19 cellular contexts compared by ENCODE assay signal in the genomic region with DNA sequence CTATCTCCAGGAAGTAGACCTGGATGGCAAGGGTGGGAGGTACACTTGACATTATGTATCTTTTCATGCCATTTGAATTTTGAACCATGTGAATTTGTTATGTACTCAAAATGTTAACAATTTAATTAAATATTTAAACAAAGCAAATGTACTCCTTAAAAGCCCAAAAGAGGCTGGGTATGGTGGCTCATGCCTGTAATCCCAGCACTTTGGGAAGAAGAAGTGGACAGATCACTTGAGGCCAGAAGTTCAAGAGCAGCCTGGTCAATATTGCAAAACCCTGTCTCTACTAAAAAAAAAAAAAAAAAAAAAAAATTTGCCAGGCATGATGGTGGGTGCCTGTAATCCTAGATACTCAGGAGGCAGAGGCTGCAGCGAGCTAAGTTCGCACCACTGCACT.
"Had no signal": no experiment of that assay in that cellular context is flagged by ENCODE, and none has a peak within 500 bp of the region (broad histone marks: within the 10 kb centered on the region; RNA-seq: fewer than 3 reads in every experiment).

No MANE protein-coding gene starts in this region.

- H3K27me3 Mint-ChIP-seq: activated CD4-positive, alpha-beta T cell treated with anti-CD3 and anti-CD28 coated beads, Interleukin-2, amount 10 ng/mL, durations not matched to agents 7 days and 5 days; activated CD8-positive, alpha-beta memory T cell treated with anti-CD3 and anti-CD28 coated beads, Interleukin-2, amount 10 ng/mL, durations not matched to agents 7 days and 5 days; activated CD8-positive, alpha-beta T cell treated with anti-CD3 and anti-CD28 coated beads for 36 hours; activated naive CD4-positive, alpha-beta T cell treated with anti-CD3 and anti-CD28 coated beads, Interleukin-2, amount 10 ng/mL, durations not matched to agents 7 days and 5 days; naive B cell had no signal

- H3K4me1 ChIP-seq: prostate gland had no signal

- H3K9me3 ChIP-seq: esophagus muscularis mucosa, gastrocnemius medialis, prostate gland had no signal

- H3K9me3 Mint-ChIP-seq: activated CD4-positive, alpha-beta T cell treated with anti-CD3 and anti-CD28 coated beads, Interleukin-2, amount 10 ng/mL, durations not matched to agents 7 days and 5 days; activated CD8-positive, alpha-beta T cell treated with anti-CD3 and anti-CD28 coated beads for 36 hours; activated naive CD4-positive, alpha-beta T cell treated with anti-CD3 and anti-CD28 coated beads, Interleukin-2, amount 10 ng/mL, durations not matched to agents 7 days and 5 days; naive B cell; T-helper 2 cell treated with Interferon-gamma antibody and Interleukin-4, amounts not matched to agents 5 μg/mL and 100 μg/mL, for 36 hours had no signal

- H3K4me3 ChIP-seq: coronary artery, esophagus muscularis mucosa, gastrocnemius medialis, prostate gland had no signal

- H3K36me3 ChIP-seq: esophagus muscularis mucosa, gastrocnemius medialis, prostate gland, WERI-Rb-1 had no signal

- H3K27ac ChIP-seq: coronary artery, esophagus muscularis mucosa, prostate gland, WERI-Rb-1 had no signal

- ATAC-seq: activated CD8-positive, alpha-beta T cell treated with anti-CD3 and anti-CD28 coated beads for 36 hours; gastrocnemius medialis; stimulated activated naive CD8-positive, alpha-beta T cell treated with anti-CD3 and anti-CD28 coated beads, Interleukin-15, Interleukin-2, amounts not matched to agents 100 U/mL and 50 U/mL, for 24 hours had no signal

- H3K27me3 ChIP-seq: esophagus muscularis mucosa, gastrocnemius medialis had no signal

- H3K27ac Mint-ChIP-seq: activated CD4-positive, alpha-beta T cell treated with anti-CD3 and anti-CD28 coated beads, Interleukin-2, amount 10 ng/mL, durations not matched to agents 7 days and 5 days; activated CD8-positive, alpha-beta memory T cell treated with anti-CD3 and anti-CD28 coated beads, Interleukin-2, amount 10 ng/mL, durations not matched to agents 7 days and 5 days; activated CD8-positive, alpha-beta T cell treated with anti-CD3 and anti-CD28 coated beads for 36 hours; activated naive CD4-positive, alpha-beta T cell treated with anti-CD3 and anti-CD28 coated beads, Interleukin-2, amount 10 ng/mL, durations not matched to agents 7 days and 5 days; T-helper 2 cell treated with Interferon-gamma antibody and Interleukin-4, amounts not matched to agents 5 μg/mL and 100 μg/mL, for 36 hours had no signal

- H3K36me3 Mint-ChIP-seq: activated naive CD4-positive, alpha-beta T cell treated with anti-CD3 and anti-CD28 coated beads, Interleukin-2, amount 10 ng/mL, durations not matched to agents 7 days and 5 days had no signal

- DNase-seq: activated CD4-positive, alpha-beta T cell treated with anti-CD3 and anti-CD28 coated beads, Interleukin-2, amount 10 ng/mL, durations not matched to agents 7 days and 5 days; activated CD4-positive, CD25-positive, alpha-beta regulatory T cell treated with anti-CD3 and anti-CD28 coated beads, Interleukin-2, amount 50 U/mL, for 72 hours; activated CD8-positive, alpha-beta memory T cell treated with anti-CD3 and anti-CD28 coated beads, Interleukin-2, amount 10 ng/mL, durations not matched to agents 7 days and 5 days; activated effector memory CD4-positive, alpha-beta T cell treated with anti-CD3 and anti-CD28 coated beads, Interleukin-2, amount 50 U/mL, for 16 hours; activated naive CD4-positive, alpha-beta T cell treated with anti-CD3 and anti-CD28 coated beads, Interleukin-2, amount 10 ng/mL, durations not matched to agents 7 days and 5 days; activated T-cell treated with anti-CD3 and anti-CD28 coated beads for 4 hours; amygdala; cerebellar nuclear complex; gastrocnemius medialis; hippocampal formation; stimulated activated CD4-positive, alpha-beta T cell treated with anti-CD3 and anti-CD28 coated beads, Interleukin-4, amount 100 ng/mL, for 24 hours; stimulated activated naive CD8-positive, alpha-beta T cell treated with anti-CD3 and anti-CD28 coated beads, Interleukin-15, Interleukin-2, amounts not matched to agents 100 U/mL and 50 U/mL, for 24 hours; WERI-Rb-1 had no signal

- H3K4me3 Mint-ChIP-seq: activated CD4-positive, alpha-beta T cell treated with anti-CD3 and anti-CD28 coated beads, Interleukin-2, amount 10 ng/mL, durations not matched to agents 7 days and 5 days; activated CD8-positive, alpha-beta memory T cell treated with anti-CD3 and anti-CD28 coated beads, Interleukin-2, amount 10 ng/mL, durations not matched to agents 7 days and 5 days; activated CD8-positive, alpha-beta T cell treated with anti-CD3 and anti-CD28 coated beads for 36 hours; activated naive CD4-positive, alpha-beta T cell treated with anti-CD3 and anti-CD28 coated beads, Interleukin-2, amount 10 ng/mL, durations not matched to agents 7 days and 5 days; T-helper 2 cell treated with Interferon-gamma antibody and Interleukin-4, amounts not matched to agents 5 μg/mL and 100 μg/mL, for 36 hours had no signal
